In genomic region chr21:38631171-38631570, GRCh38 we compare ENCODE assay signal across 27 cellular contexts.
A peak's percentile ranks its signal among the peaks of the same experiment; 100 is the strongest.
DNase-seq lines count a peak whose midpoint lies in the region; ATAC-seq and TF ChIP-seq lines count a peak whose summit lies in the region.
"Had no signal": no experiment of that assay in that cellular context is flagged by ENCODE, and none has a peak within 500 bp of the region (broad histone marks: within the 10 kb centered on the region; RNA-seq: fewer than 3 reads in every experiment).

No MANE protein-coding gene starts in this region.

- H3K4me1 Mint-ChIP-seq in stimulated activated naive B cell treated with anti-CD40 and anti-IgM and Interleukin-4, amounts not matched to agents 10 μg/mL and 1 μg/mL and 100 μg/mL, for 72 hours: no peaks in the 10 kb centered on the region
- H3K4me1 Mint-ChIP-seq: brain; naive thymus-derived CD4-positive, alpha-beta T cell had no signal

- TF ChIP-seq CTCF in ascending aorta (IDR thresholded peaks at IDR 0.05) (no peak), fibroblast of pulmonary artery (IDR thresholded peaks at IDR 0.05; ENCODE audit: low read length, missing control alignments) (no peak), ovary (IDR thresholded peaks at IDR 0.05) (no peak)

- peak overlapping the region; percentile 8 to 36 for H3K4me3 ChIP-seq in ascending aorta
- H3K4me3 ChIP-seq in fibroblast of pulmonary artery (replicated peaks; ENCODE audit: low read depth, low read length): no peak overlapping the region
- no peak overlapping the region for H3K4me3 ChIP-seq in skeletal muscle satellite cell (ENCODE audit: low read length)
- no peak overlapping the region for H3K4me3 ChIP-seq in ovary
- H3K4me3 ChIP-seq: pancreas, transverse colon had no signal

- H3K36me3 ChIP-seq in ascending aorta: no peaks in the 10 kb centered on the region
- H3K36me3 ChIP-seq in skeletal muscle satellite cell (ENCODE audit: insufficient read depth, low read length): no peaks in the 10 kb centered on the region
- no peaks in the 10 kb centered on the region for H3K36me3 ChIP-seq in ovary
- H3K36me3 ChIP-seq: pancreas, transverse colon had no signal

- H3K36me3 Mint-ChIP-seq in stimulated activated naive B cell treated with anti-CD40 and anti-IgM and Interleukin-4, amounts not matched to agents 10 μg/mL and 1 μg/mL and 100 μg/mL, for 72 hours: peaks cover 3 to 5% of the 10 kb centered on the region in 2 donors
- H3K36me3 Mint-ChIP-seq: brain had no signal

- intact Hi-C loops in ascending aorta (cut with DNase I): no loop called here
- intact Hi-C loops in left colon (cut with DNase I, micrococcal nuclease): no loop called here
- intact Hi-C loops in ovary (cut with DNase I): no loop called here

- no peak overlapping the region for H3K27ac Mint-ChIP-seq in stimulated activated naive B cell treated with anti-CD40 and anti-IgM and Interleukin-4, amounts not matched to agents 10 μg/mL and 1 μg/mL and 100 μg/mL, for 72 hours
- H3K27ac Mint-ChIP-seq: activated naive CD4-positive, alpha-beta T cell treated with anti-CD3 and anti-CD28 coated beads, Interleukin-2, amount 50 U/mL, for 72 hours; naive thymus-derived CD4-positive, alpha-beta T cell had no signal

- TF ChIP-seq POLR2A in ovary (IDR thresholded peaks at IDR 0.05): no peak

- WGBS in ovary, 3 donors: 21 to 29% (median 25%) methylated on average over 7 of the region's 7 CpGs

- H3K4me3 Mint-ChIP-seq in stimulated activated naive B cell treated with anti-CD40 and anti-IgM and Interleukin-4, amounts not matched to agents 10 μg/mL and 1 μg/mL and 100 μg/mL, for 72 hours: no peak overlapping the region
- H3K4me3 Mint-ChIP-seq: naive thymus-derived CD4-positive, alpha-beta T cell had no signal

- H3K27me3 Mint-ChIP-seq in stimulated activated naive B cell treated with anti-CD40 and anti-IgM and Interleukin-4, amounts not matched to agents 10 μg/mL and 1 μg/mL and 100 μg/mL, for 72 hours: peaks cover 0 to 6% of the 10 kb centered on the region in 2 donors

- no peak for TF ChIP-seq EP300 in ovary (IDR thresholded peaks at IDR 0.05)

- H3K27ac ChIP-seq in ascending aorta: peak overlapping the region; percentile 70 to 72
- H3K27ac ChIP-seq in ovary: no peak overlapping the region
- H3K27ac ChIP-seq: HL-60, pancreas, transverse colon had no signal

- H3K4me2 ChIP-seq in skeletal muscle satellite cell (ENCODE audit: low read length): peak overlapping the region; percentile 12

- H3K9me3 Mint-ChIP-seq in stimulated activated naive B cell treated with anti-CD40 and anti-IgM and Interleukin-4, amounts not matched to agents 10 μg/mL and 1 μg/mL and 100 μg/mL, for 72 hours: peaks cover 17% of the 10 kb centered on the region in 2 donors

- DNase-seq in COLO829 (ENCODE audit: low spot score) (peak; percentile 46), ascending aorta (ENCODE audit: low spot score in 2 of 2) (no peak), fibroblast of pulmonary artery (ENCODE audit: low read depth) (peak; percentile 18), left colon (no peak), ovary (no peak), NCI-H69 (lab: John Stamatoyannopoulos, UW) (no peak)
- DNase-seq in stimulated activated naive B cell treated with anti-CD40 and anti-IgM and Interleukin-4, amounts not matched to agents 10 μg/mL and 1 μg/mL and 100 μg/mL, for 72 hours: no peak
- DNase-seq: activated CD4-positive, CD25-positive, alpha-beta regulatory T cell treated with anti-CD3 and anti-CD28 coated beads, Interleukin-2, amount 50 U/mL, for 72 hours; activated T-cell treated with anti-CD3 and anti-CD28 coated beads, Interleukin-2, amount 50 U/mL, for 48 hours; cortex of kidney; foreskin fibroblast; naive thymus-derived CD4-positive, alpha-beta T cell; NCI-H146; NCI-H2171; NCI-H526 treated with DMSO at 0.1 percent for 48 hours; pancreas; stimulated activated CD4-positive, alpha-beta T cell treated with anti-CD3 and anti-CD28 coated beads, Interleukin-2, amount 100 ng/mL, for 24 hours; stimulated activated naive CD4-positive, alpha-beta T cell treated with Interleukin-2 at 50 U/mL for 16 hours; T-helper 9 cell; transverse colon had no signal

- H3K27me3 ChIP-seq in ascending aorta (no peaks in the 10 kb centered on the region), skeletal muscle satellite cell (ENCODE audit: control insufficient read depth, insufficient read depth, low read length) (peaks cover 70% of the 10 kb centered on the region), ovary (no peaks in the 10 kb centered on the region)
- H3K27me3 ChIP-seq: pancreas, transverse colon had no signal

- ATAC-seq in left colon: no peak
- no peak for ATAC-seq in stimulated activated naive B cell treated with anti-CD40 and anti-IgM and Interleukin-4, amounts not matched to agents 10 μg/mL and 1 μg/mL and 100 μg/mL, for 72 hours (replicated peaks)
- ATAC-seq: activated naive CD4-positive, alpha-beta T cell treated with anti-CD3 and anti-CD28 coated beads, Interleukin-2, amount 50 U/mL, for 72 hours; HCT116; naive thymus-derived CD4-positive, alpha-beta T cell; sciatic nerve; SK-N-SH treated with all-trans-retinoic acid at 6 μM for 48 hours had no signal

- H3K4me1 ChIP-seq in ascending aorta: peaks cover 4 to 17% of the 10 kb centered on the region in 2 donors
- peaks cover 9% of the 10 kb centered on the region for H3K4me1 ChIP-seq in skeletal muscle satellite cell (ENCODE audit: control insufficient read depth, insufficient read depth, low read length)
- H3K4me1 ChIP-seq in ovary (ENCODE audit: insufficient read depth): no peaks in the 10 kb centered on the region
- H3K4me1 ChIP-seq: pancreas, transverse colon had no signal

- H3K9me3 ChIP-seq in ascending aorta (peaks cover 0 to 5% of the 10 kb centered on the region in 2 donors), skeletal muscle satellite cell (replicated peaks; ENCODE audit: low read length) (no peaks in the 10 kb centered on the region), ovary (no peaks in the 10 kb centered on the region)
- H3K9me3 ChIP-seq: pancreas had no signal

- no peak overlapping the region for H3K9ac ChIP-seq in skeletal muscle satellite cell (ENCODE audit: low read depth, low read length)

Comparison
In these comparisons a context has a peak if more than half of its experiments do, and no peak if none do; other contexts are left out.
1. DNase-seq: peak in COLO829 (single experiment) and fibroblast of pulmonary artery (single experiment); none in ascending aorta (0 of 2), left colon (0 of 2), ovary (0 of 5), stimulated activated naive B cell treated with anti-CD40 and anti-IgM and Interleukin-4, amounts not matched to agents 10 μg/mL and 1 μg/mL and 100 μg/mL, for 72 hours (single experiment) and NCI-H69 (single experiment).
2. H3K27ac ChIP-seq: peak in ascending aorta (2 of 2); none in ovary (0 of 2).
3. H3K4me3 ChIP-seq: peak in ascending aorta (2 of 2); none in fibroblast of pulmonary artery (single experiment), skeletal muscle satellite cell (single experiment) and ovary (single experiment).